ENCODE assay signal across 25 cellular contexts in genomic region chr7:26486153-26486552, GRCh38.
DNase-seq lines count a peak whose midpoint lies in the region; ATAC-seq, FAIRE-seq and TF ChIP-seq lines count a peak whose summit lies in the region.
"Had no signal": no experiment of that assay in that cellular context is flagged by ENCODE, and none has a peak within 500 bp of the region (broad histone marks: within the 10 kb centered on the region; RNA-seq: fewer than 3 reads in every experiment).

No MANE protein-coding gene starts in this region.

- H3K27me3 Mint-ChIP-seq in brain (peaks cover 7% of the 10 kb centered on the region), nephron (ENCODE audit: low read depth) (peaks cover 4% of the 10 kb centered on the region), osteocyte (ENCODE audit: unreplicated experiment) (no peaks in the 10 kb centered on the region), Calu3 (ENCODE audit: unreplicated experiment) (no peaks in the 10 kb centered on the region)
- H3K27me3 Mint-ChIP-seq in naive thymus-derived CD4-positive, alpha-beta T cell: peaks cover 10 to 37% (median 28%) of the 10 kb centered on the region in 5 donors

- no peak for FAIRE-seq in K562 (lab: Jason Lieb, UNC)
- FAIRE-seq: A204.1, D721Med, G401.6, GM12891, GM19239 had no signal

- TF ChIP-seq POLR2A in K562 (conservative IDR thresholded peaks at IDR 0.05): no peak

- H4K20me1 ChIP-seq in K562 (replicated peaks; ENCODE audit: control insufficient read depth, insufficient read depth, low read length) (no peaks in the 10 kb centered on the region), osteoblast (ENCODE audit: insufficient read depth, low read length) (no peaks in the 10 kb centered on the region)
- H4K20me1 ChIP-seq: BLaER1 had no signal

- H2AFZ ChIP-seq in K562 (ENCODE audit: low read depth, low read length): no peak overlapping the region
- H2AFZ ChIP-seq in osteoblast (ENCODE audit: low read length): no peak overlapping the region

- no peak for ATAC-seq in K562
- no peak for ATAC-seq in GM21423 (IDR thresholded peaks at IDR 0.05; ENCODE audit: unreplicated experiment)
- ATAC-seq in naive thymus-derived CD4-positive, alpha-beta T cell: no peak

- H3K36me3 Mint-ChIP-seq in brain (no peaks in the 10 kb centered on the region), nephron (ENCODE audit: low read depth) (peaks cover 3% of the 10 kb centered on the region), osteocyte (ENCODE audit: unreplicated experiment) (no peaks in the 10 kb centered on the region), Calu3 (ENCODE audit: insufficient read depth, unreplicated experiment) (no peaks in the 10 kb centered on the region)
- H3K36me3 Mint-ChIP-seq in naive thymus-derived CD4-positive, alpha-beta T cell: no peaks in the 10 kb centered on the region
- H3K36me3 Mint-ChIP-seq: CD14-positive monocyte; CD4-positive, alpha-beta memory T cell; CD4-positive, CD25-positive, alpha-beta regulatory T cell; CD8-positive, alpha-beta memory T cell had no signal

- peak overlapping the region in 3 of 5 experiments; percentile 67 to 95 (median 82) for H3K27ac Mint-ChIP-seq in brain
- H3K27ac Mint-ChIP-seq in nephron: peak overlapping the region; percentile 6 to 80 (median 30)
- no peak overlapping the region for H3K27ac Mint-ChIP-seq in osteocyte (ENCODE audit: unreplicated experiment)
- H3K27ac Mint-ChIP-seq in Calu3 (ENCODE audit: unreplicated experiment): no peak overlapping the region
- H3K27ac Mint-ChIP-seq in naive thymus-derived CD4-positive, alpha-beta T cell: no peak overlapping the region
- H3K27ac Mint-ChIP-seq: CD4-positive, alpha-beta memory T cell; CD4-positive, CD25-positive, alpha-beta regulatory T cell; CD8-positive, alpha-beta memory T cell had no signal

- in situ Hi-C loops in K562 (cut with MboI): loop anchor here (25.0 kb wide), 1 partner anchor 99 kb away; no protein-coding TSS in a partner anchor

- no TSS peak for BruUV-seq in K562 (replicated peaks; lab: Mats Ljungman, UMichigan)
- BruUV-seq in Calu3 (replicated peaks; lab: Mats Ljungman, UMichigan): no TSS peak

- no peak for DNase-seq in K562 (ENCODE audit: extremely low read depth in 1 of 4, low spot score in 3 of 4)
- peak; percentile 69 for DNase-seq in osteocyte (ENCODE audit: extremely low spot score, unreplicated experiment)
- DNase-seq in Calu3: no peak
- DNase-seq in naive thymus-derived CD4-positive, alpha-beta T cell: no peak
- no peak for DNase-seq in osteoblast (ENCODE audit: insufficient read length, low spot score, missing footprints)
- DNase-seq: 8988T; ACHN; BE2C; C1 segment of cervical spinal cord; CD4-positive, alpha-beta memory T cell; CD4-positive, CD25-positive, alpha-beta regulatory T cell; CD8-positive, alpha-beta memory T cell; COR-L47; DMS79 treated with DMSO at 0.1 percent for 48 hours; GF-D8 had no signal

- H3K27me3 ChIP-seq in K562 (ENCODE audit: control insufficient read depth in 2 of 2, insufficient read depth in 2 of 2, low read length in 2 of 2) (peaks cover 36 to 37% of the 10 kb centered on the region in 2 experiments; a peak in 4 of 5 replicates), osteoblast (ENCODE audit: insufficient read depth, low read length) (no peaks in the 10 kb centered on the region)
- no peaks in the 10 kb centered on the region for H3K27me3 ChIP-seq in naive thymus-derived CD4-positive, alpha-beta T cell (ENCODE audit: control insufficient read depth in 2 of 2, insufficient read depth in 2 of 2, low read length in 2 of 2)
- H3K27me3 ChIP-seq: BLaER1 had no signal

- H3K9ac ChIP-seq in K562 (ENCODE audit: insufficient read depth in 1 of 2, low read depth in 2 of 2, low read length in 2 of 2): no peak overlapping the region
- H3K9ac ChIP-seq: BLaER1 had no signal

- WGBS in K562 (ENCODE audit: insufficient coverage, low coverage, missing lambda C conversion rate): 1% methylated on average over 8 of the region's 8 CpGs

- no peaks in the 10 kb centered on the region for H3K79me2 ChIP-seq in K562 (ENCODE audit: control insufficient read depth, insufficient read depth, low read length)
- no peaks in the 10 kb centered on the region for H3K79me2 ChIP-seq in osteoblast (ENCODE audit: insufficient read depth, low read length)

- TF ChIP-seq CTCF in K562 (IDR thresholded peaks at IDR 0.05 in 2 of 3, conservative IDR thresholded peaks at IDR 0.05 in 1 of 3; ENCODE audit: insufficient read depth in 2 of 3, low read depth in 1 of 3, low read length in 3 of 3) (no peak), brain (conservative IDR thresholded peaks at IDR 0.05) (no peak), nephron (IDR thresholded peaks at IDR 0.05; ENCODE audit: unreplicated experiment in 3 of 3) (no peak), osteocyte (IDR thresholded peaks at IDR 0.05) (no peak), Calu3 (IDR thresholded peaks at IDR 0.05; ENCODE audit: unreplicated experiment) (no peak), osteoblast (IDR thresholded peaks at IDR 0.05; ENCODE audit: extremely low read depth, low read depth, low read length) (no peak)

- H3K4me1 ChIP-seq in K562 (replicated peaks in 1 of 2; ENCODE audit: control insufficient read depth in 2 of 2, insufficient read depth in 2 of 2, low read length in 2 of 2) (no peaks in the 10 kb centered on the region), osteoblast (ENCODE audit: insufficient read depth, low read length) (no peaks in the 10 kb centered on the region)
- no peaks in the 10 kb centered on the region for H3K4me1 ChIP-seq in naive thymus-derived CD4-positive, alpha-beta T cell (ENCODE audit: control insufficient read depth in 2 of 2, insufficient read depth in 2 of 2, low read length in 2 of 2)
- H3K4me1 ChIP-seq: BE2C, BLaER1 had no signal

- H3K9me3 Mint-ChIP-seq in brain (peaks cover 0 to 3% (median 0%) of the 10 kb centered on the region in 5 experiments), nephron (no peaks in the 10 kb centered on the region), osteocyte (ENCODE audit: unreplicated experiment) (no peaks in the 10 kb centered on the region), Calu3 (ENCODE audit: low read depth, unreplicated experiment) (peaks cover 23% of the 10 kb centered on the region)
- H3K9me3 Mint-ChIP-seq in naive thymus-derived CD4-positive, alpha-beta T cell: no peaks in the 10 kb centered on the region
- H3K9me3 Mint-ChIP-seq: CD4-positive, alpha-beta memory T cell; CD4-positive, CD25-positive, alpha-beta regulatory T cell had no signal

- H3K4me2 ChIP-seq in K562 (ENCODE audit: insufficient read depth, low read length): no peak overlapping the region
- H3K4me2 ChIP-seq in osteoblast (ENCODE audit: insufficient read depth, low read length): no peak overlapping the region
- H3K4me2 ChIP-seq: BLaER1 had no signal

- H3K27ac ChIP-seq in K562 (ENCODE audit: extremely low read depth, low read depth, low read length): no peak overlapping the region
- H3K27ac ChIP-seq in naive thymus-derived CD4-positive, alpha-beta T cell (ENCODE audit: low read depth, low read length): no peak overlapping the region
- no peak overlapping the region for H3K27ac ChIP-seq in osteoblast (ENCODE audit: low read depth, low read length)
- H3K27ac ChIP-seq: BLaER1 had no signal

- intact Hi-C loops in K562 (cut with micrococcal nuclease) (no loop called here), Calu3 (cut with micrococcal nuclease; ENCODE audit: unreplicated experiment) (no loop called here)
- intact Hi-C loops in naive thymus-derived CD4-positive, alpha-beta T cell (cut with micrococcal nuclease): no loop called here

- H3K4me3 ChIP-seq in K562 (no peak overlapping the region), osteoblast (ENCODE audit: insufficient read depth, low read length) (no peak overlapping the region)
- no peak overlapping the region for H3K4me3 ChIP-seq in naive thymus-derived CD4-positive, alpha-beta T cell (ENCODE audit: low read length)
- H3K4me3 ChIP-seq: BLaER1 had no signal

- no peaks in the 10 kb centered on the region for H3K9me1 ChIP-seq in K562 (ENCODE audit: control insufficient read depth, insufficient read depth, low read length)

- POLR2A ChIA-PET in K562 (lab: Yijun Ruan, JAX): no interaction called here
- POLR2A ChIA-PET in naive thymus-derived CD4-positive, alpha-beta T cell (lab: Charles Lee): no interaction called here

- H3K9me3 ChIP-seq in K562 (replicated peaks; ENCODE audit: control insufficient read depth, insufficient read depth, low read depth, low read length) (no peaks in the 10 kb centered on the region; the same call in 1 of the 2 replicates), osteoblast (ENCODE audit: low read depth, low read length) (no peaks in the 10 kb centered on the region)
- H3K9me3 ChIP-seq in naive thymus-derived CD4-positive, alpha-beta T cell (ENCODE audit: control insufficient read depth in 2 of 3, low read length in 3 of 3): no peaks in the 10 kb centered on the region
- H3K9me3 ChIP-seq: BE2C had no signal

- H3K36me3 ChIP-seq in K562 (ENCODE audit: control insufficient read depth, insufficient read depth, low read length) (no peaks in the 10 kb centered on the region), osteoblast (ENCODE audit: insufficient read depth, low read length) (no peaks in the 10 kb centered on the region)
- no peaks in the 10 kb centered on the region for H3K36me3 ChIP-seq in naive thymus-derived CD4-positive, alpha-beta T cell (ENCODE audit: control insufficient read depth in 2 of 3, insufficient read depth in 3 of 3, low read length in 3 of 3)
- H3K36me3 ChIP-seq: BE2C, BLaER1 had no signal

- no peak for TF ChIP-seq RAD21 in K562 (CRISPR knock-in tag; conservative IDR thresholded peaks at IDR 0.05 in 1 of 2, IDR thresholded peaks at IDR 0.05 in 1 of 2)

- H3K4me3 Mint-ChIP-seq in brain (no peak overlapping the region), nephron (no peak overlapping the region), osteocyte (ENCODE audit: unreplicated experiment) (no peak overlapping the region), Calu3 (ENCODE audit: low read depth, unreplicated experiment) (no peak overlapping the region)
- no peak overlapping the region for H3K4me3 Mint-ChIP-seq in naive thymus-derived CD4-positive, alpha-beta T cell
- H3K4me3 Mint-ChIP-seq: CD14-positive monocyte; CD4-positive, alpha-beta memory T cell; CD4-positive, CD25-positive, alpha-beta regulatory T cell; CD8-positive, alpha-beta memory T cell had no signal

- peaks cover 91% of the 10 kb centered on the region for H3K4me1 Mint-ChIP-seq in brain
- H3K4me1 Mint-ChIP-seq in nephron: peaks cover 47% of the 10 kb centered on the region
- no peaks in the 10 kb centered on the region for H3K4me1 Mint-ChIP-seq in osteocyte (ENCODE audit: unreplicated experiment)
- peaks cover 13% of the 10 kb centered on the region for H3K4me1 Mint-ChIP-seq in Calu3 (ENCODE audit: low read depth, unreplicated experiment)
- H3K4me1 Mint-ChIP-seq in naive thymus-derived CD4-positive, alpha-beta T cell: no peaks in the 10 kb centered on the region
- H3K4me1 Mint-ChIP-seq: CD14-positive monocyte; CD4-positive, alpha-beta memory T cell; CD4-positive, CD25-positive, alpha-beta regulatory T cell; CD8-positive, alpha-beta memory T cell had no signal

- CTCF ChIA-PET in K562 (lab: Yijun Ruan, JAX; ENCODE audit: low intra/inter-chr PET ratio): no interaction called here
- CTCF ChIA-PET in Calu3 (lab: Charles Lee): no interaction called here
- CTCF ChIA-PET in naive thymus-derived CD4-positive, alpha-beta T cell (lab: Charles Lee): no interaction called here

- TF ChIP-seq EP300 in K562 (IDR thresholded peaks at IDR 0.05; ENCODE audit: low read length): no peak

TF ChIP-seq in K562, 482 proteins besides CTCF, POLR2A, EP300 and RAD21 (continues in another document):
- TF ChIP-seq MEIS2 (IDR thresholded peaks at IDR 0.05; ENCODE audit: partially characterized antibody): peak; percentile 46

Comparison
In these comparisons a context has a peak if more than half of its experiments do, and no peak if none do; other contexts are left out.
1. H3K27ac Mint-ChIP-seq: peak in brain (3 of 5) and nephron (3 of 3); none in osteocyte (single experiment), Calu3 (single experiment) and naive thymus-derived CD4-positive, alpha-beta T cell (0 of 9).